Comparison of ENCODE assay signal across 2 cellular contexts in the genomic region with DNA sequence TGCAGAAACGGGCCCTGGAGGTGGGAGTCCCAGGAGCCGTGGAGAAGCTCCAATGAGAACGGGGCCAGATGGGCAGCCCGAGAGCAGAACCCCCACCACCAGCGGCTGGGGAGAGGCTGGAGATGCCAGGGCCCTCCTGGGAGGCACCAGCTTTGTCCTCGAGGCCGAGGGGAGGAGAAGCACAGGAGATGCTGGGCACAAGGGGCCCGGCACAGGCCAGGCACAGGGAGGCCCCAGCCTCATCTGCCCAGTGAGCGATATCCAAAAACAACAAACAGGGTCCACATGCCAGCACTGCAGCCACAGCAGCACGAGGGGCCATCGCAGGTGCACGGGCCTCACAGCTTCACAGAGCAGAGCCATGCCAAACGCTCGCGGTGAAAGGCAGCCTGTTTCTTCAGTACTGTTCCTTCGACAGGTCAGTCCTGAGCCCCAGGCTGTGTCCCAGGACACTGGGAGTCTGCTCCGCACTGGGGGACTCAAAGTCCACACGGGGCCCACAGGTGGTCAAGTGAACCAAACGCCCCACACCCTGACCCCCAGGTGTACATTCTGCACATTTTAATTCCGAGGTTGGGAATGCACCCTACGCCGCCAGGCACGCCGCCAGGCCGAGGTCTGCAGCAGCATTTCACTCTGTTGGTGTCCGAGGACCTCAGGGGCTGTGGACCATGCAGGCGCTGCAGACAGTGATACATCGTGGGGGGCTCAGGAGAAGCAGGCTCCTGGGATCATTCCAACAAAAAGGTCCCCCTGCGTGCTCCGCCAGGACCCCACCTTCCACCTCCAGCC.
TF ChIP-seq lines count a peak whose summit lies in the region.

No MANE protein-coding gene starts in this region.

TF ChIP-seq in SK-N-SH, 30 proteins besides CTCF, POLR2A, EP300 and RAD21 (continued from another document):
- TF ChIP-seq, protein P1, sequence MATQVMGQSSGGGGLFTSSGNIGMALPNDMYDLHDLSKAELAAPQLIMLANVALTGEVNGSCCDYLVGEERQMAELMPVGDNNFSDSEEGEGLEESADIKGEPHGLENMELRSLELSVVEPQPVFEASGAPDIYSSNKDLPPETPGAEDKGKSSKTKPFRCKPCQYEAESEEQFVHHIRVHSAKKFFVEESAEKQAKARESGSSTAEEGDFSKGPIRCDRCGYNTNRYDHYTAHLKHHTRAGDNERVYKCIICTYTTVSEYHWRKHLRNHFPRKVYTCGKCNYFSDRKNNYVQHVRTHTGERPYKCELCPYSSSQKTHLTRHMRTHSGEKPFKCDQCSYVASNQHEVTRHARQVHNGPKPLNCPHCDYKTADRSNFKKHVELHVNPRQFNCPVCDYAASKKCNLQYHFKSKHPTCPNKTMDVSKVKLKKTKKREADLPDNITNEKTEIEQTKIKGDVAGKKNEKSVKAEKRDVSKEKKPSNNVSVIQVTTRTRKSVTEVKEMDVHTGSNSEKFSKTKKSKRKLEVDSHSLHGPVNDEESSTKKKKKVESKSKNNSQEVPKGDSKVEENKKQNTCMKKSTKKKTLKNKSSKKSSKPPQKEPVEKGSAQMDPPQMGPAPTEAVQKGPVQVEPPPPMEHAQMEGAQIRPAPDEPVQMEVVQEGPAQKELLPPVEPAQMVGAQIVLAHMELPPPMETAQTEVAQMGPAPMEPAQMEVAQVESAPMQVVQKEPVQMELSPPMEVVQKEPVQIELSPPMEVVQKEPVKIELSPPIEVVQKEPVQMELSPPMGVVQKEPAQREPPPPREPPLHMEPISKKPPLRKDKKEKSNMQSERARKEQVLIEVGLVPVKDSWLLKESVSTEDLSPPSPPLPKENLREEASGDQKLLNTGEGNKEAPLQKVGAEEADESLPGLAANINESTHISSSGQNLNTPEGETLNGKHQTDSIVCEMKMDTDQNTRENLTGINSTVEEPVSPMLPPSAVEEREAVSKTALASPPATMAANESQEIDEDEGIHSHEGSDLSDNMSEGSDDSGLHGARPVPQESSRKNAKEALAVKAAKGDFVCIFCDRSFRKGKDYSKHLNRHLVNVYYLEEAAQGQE (IDR thresholded peaks at IDR 0.05; ENCODE audit: low read depth, low read length): no peak
- TF ChIP-seq GABPA (IDR thresholded peaks at IDR 0.05; ENCODE audit: low read depth) (no peak), RFX5 (IDR thresholded peaks at IDR 0.05; ENCODE audit: low read length) (no peak), MXI1 (IDR thresholded peaks at IDR 0.05; ENCODE audit: low read depth, low read length) (no peak), EZH2phosphoT487 (IDR thresholded peaks at IDR 0.05; ENCODE audit: borderline replicate concordance, low read depth) (no peak), POLR2AphosphoS5 (IDR thresholded peaks at IDR 0.05; ENCODE audit: low read depth, low read length) (no peak), GATA2 (CRISPR knock-in tag; IDR thresholded peaks at IDR 0.05) (no peak), TCF12 (IDR thresholded peaks at IDR 0.05) (no peak)
- TF ChIP-seq, protein P2, sequence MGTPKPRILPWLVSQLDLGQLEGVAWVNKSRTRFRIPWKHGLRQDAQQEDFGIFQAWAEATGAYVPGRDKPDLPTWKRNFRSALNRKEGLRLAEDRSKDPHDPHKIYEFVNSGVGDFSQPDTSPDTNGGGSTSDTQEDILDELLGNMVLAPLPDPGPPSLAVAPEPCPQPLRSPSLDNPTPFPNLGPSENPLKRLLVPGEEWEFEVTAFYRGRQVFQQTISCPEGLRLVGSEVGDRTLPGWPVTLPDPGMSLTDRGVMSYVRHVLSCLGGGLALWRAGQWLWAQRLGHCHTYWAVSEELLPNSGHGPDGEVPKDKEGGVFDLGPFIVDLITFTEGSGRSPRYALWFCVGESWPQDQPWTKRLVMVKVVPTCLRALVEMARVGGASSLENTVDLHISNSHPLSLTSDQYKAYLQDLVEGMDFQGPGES (IDR thresholded peaks at IDR 0.05; ENCODE audit: low read depth, low read length): no peak
- TF ChIP-seq, protein P3, sequence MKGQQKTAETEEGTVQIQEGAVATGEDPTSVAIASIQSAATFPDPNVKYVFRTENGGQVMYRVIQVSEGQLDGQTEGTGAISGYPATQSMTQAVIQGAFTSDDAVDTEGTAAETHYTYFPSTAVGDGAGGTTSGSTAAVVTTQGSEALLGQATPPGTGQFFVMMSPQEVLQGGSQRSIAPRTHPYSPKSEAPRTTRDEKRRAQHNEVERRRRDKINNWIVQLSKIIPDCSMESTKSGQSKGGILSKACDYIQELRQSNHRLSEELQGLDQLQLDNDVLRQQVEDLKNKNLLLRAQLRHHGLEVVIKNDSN (IDR thresholded peaks at IDR 0.05; ENCODE audit: borderline replicate concordance, low read depth): no peak
- TF ChIP-seq, protein P4, sequence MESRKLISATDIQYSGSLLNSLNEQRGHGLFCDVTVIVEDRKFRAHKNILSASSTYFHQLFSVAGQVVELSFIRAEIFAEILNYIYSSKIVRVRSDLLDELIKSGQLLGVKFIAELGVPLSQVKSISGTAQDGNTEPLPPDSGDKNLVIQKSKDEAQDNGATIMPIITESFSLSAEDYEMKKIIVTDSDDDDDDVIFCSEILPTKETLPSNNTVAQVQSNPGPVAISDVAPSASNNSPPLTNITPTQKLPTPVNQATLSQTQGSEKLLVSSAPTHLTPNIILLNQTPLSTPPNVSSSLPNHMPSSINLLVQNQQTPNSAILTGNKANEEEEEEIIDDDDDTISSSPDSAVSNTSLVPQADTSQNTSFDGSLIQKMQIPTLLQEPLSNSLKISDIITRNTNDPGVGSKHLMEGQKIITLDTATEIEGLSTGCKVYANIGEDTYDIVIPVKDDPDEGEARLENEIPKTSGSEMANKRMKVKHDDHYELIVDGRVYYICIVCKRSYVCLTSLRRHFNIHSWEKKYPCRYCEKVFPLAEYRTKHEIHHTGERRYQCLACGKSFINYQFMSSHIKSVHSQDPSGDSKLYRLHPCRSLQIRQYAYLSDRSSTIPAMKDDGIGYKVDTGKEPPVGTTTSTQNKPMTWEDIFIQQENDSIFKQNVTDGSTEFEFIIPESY (IDR thresholded peaks at IDR 0.05; ENCODE audit: borderline replicate concordance, low read depth): no peak
- TF ChIP-seq, protein P5, sequence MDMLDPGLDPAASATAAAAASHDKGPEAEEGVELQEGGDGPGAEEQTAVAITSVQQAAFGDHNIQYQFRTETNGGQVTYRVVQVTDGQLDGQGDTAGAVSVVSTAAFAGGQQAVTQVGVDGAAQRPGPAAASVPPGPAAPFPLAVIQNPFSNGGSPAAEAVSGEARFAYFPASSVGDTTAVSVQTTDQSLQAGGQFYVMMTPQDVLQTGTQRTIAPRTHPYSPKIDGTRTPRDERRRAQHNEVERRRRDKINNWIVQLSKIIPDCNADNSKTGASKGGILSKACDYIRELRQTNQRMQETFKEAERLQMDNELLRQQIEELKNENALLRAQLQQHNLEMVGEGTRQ (IDR thresholded peaks at IDR 0.05; ENCODE audit: borderline replicate concordance, low read depth, low read length): no peak

TF ChIP-seq in SK-N-SH treated with all-trans-retinoic acid at 6 μM for 48 hours, 23 proteins besides CTCF, POLR2A, EP300 and RAD21 (continued from another document):
- TF ChIP-seq, protein P6, sequence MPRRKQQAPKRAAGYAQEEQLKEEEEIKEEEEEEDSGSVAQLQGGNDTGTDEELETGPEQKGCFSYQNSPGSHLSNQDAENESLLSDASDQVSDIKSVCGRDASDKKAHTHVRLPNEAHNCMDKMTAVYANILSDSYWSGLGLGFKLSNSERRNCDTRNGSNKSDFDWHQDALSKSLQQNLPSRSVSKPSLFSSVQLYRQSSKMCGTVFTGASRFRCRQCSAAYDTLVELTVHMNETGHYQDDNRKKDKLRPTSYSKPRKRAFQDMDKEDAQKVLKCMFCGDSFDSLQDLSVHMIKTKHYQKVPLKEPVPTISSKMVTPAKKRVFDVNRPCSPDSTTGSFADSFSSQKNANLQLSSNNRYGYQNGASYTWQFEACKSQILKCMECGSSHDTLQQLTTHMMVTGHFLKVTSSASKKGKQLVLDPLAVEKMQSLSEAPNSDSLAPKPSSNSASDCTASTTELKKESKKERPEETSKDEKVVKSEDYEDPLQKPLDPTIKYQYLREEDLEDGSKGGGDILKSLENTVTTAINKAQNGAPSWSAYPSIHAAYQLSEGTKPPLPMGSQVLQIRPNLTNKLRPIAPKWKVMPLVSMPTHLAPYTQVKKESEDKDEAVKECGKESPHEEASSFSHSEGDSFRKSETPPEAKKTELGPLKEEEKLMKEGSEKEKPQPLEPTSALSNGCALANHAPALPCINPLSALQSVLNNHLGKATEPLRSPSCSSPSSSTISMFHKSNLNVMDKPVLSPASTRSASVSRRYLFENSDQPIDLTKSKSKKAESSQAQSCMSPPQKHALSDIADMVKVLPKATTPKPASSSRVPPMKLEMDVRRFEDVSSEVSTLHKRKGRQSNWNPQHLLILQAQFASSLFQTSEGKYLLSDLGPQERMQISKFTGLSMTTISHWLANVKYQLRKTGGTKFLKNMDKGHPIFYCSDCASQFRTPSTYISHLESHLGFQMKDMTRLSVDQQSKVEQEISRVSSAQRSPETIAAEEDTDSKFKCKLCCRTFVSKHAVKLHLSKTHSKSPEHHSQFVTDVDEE (CRISPR knock-in tag; IDR thresholded peaks at IDR 0.05): no peak
- TF ChIP-seq ZNF8 (CRISPR knock-in tag; IDR thresholded peaks at IDR 0.05) (no peak), RARB (CRISPR knock-in tag; IDR thresholded peaks at IDR 0.05) (no peak), TOX (CRISPR knock-in tag; IDR thresholded peaks at IDR 0.05; ENCODE audit: borderline replicate concordance) (no peak), ARNTL (CRISPR knock-in tag; IDR thresholded peaks at IDR 0.05; ENCODE audit: borderline replicate concordance, low read depth) (no peak), ZC3H10 (CRISPR knock-in tag; IDR thresholded peaks at IDR 0.05) (no peak), TCF4 (CRISPR knock-in tag; IDR thresholded peaks at IDR 0.05; ENCODE audit: borderline replicate concordance) (no peak), ZFP30 (CRISPR knock-in tag; IDR thresholded peaks at IDR 0.05) (no peak), GLIS3 (CRISPR knock-in tag; IDR thresholded peaks at IDR 0.05) (no peak), ZNF70 (CRISPR knock-in tag; IDR thresholded peaks at IDR 0.05) (no peak), CSDC2 (CRISPR knock-in tag; IDR thresholded peaks at IDR 0.05) (no peak)
- TF ChIP-seq, protein P7, sequence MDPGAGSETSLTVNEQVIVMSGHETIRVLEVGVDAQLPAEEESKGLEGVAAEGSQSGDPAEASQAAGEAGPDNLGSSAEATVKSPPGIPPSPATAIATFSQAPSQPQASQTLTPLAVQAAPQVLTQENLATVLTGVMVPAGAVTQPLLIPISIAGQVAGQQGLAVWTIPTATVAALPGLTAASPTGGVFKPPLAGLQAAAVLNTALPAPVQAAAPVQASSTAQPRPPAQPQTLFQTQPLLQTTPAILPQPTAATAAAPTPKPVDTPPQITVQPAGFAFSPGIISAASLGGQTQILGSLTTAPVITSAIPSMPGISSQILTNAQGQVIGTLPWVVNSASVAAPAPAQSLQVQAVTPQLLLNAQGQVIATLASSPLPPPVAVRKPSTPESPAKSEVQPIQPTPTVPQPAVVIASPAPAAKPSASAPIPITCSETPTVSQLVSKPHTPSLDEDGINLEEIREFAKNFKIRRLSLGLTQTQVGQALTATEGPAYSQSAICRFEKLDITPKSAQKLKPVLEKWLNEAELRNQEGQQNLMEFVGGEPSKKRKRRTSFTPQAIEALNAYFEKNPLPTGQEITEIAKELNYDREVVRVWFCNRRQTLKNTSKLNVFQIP (CRISPR knock-in tag; IDR thresholded peaks at IDR 0.05; ENCODE audit: borderline replicate concordance, low read depth): no peak
- TF ChIP-seq, protein P8, sequence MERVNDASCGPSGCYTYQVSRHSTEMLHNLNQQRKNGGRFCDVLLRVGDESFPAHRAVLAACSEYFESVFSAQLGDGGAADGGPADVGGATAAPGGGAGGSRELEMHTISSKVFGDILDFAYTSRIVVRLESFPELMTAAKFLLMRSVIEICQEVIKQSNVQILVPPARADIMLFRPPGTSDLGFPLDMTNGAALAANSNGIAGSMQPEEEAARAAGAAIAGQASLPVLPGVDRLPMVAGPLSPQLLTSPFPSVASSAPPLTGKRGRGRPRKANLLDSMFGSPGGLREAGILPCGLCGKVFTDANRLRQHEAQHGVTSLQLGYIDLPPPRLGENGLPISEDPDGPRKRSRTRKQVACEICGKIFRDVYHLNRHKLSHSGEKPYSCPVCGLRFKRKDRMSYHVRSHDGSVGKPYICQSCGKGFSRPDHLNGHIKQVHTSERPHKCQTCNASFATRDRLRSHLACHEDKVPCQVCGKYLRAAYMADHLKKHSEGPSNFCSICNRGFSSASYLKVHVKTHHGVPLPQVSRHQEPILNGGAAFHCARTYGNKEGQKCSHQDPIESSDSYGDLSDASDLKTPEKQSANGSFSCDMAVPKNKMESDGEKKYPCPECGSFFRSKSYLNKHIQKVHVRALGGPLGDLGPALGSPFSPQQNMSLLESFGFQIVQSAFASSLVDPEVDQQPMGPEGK (CRISPR knock-in tag; IDR thresholded peaks at IDR 0.05; ENCODE audit: borderline replicate concordance): no peak
TF ChIP-seq in SK-N-SH treated with all-trans-retinoic acid at 6 μM for 48 hours: peak in this region for 0.
